In the genomic region with DNA sequence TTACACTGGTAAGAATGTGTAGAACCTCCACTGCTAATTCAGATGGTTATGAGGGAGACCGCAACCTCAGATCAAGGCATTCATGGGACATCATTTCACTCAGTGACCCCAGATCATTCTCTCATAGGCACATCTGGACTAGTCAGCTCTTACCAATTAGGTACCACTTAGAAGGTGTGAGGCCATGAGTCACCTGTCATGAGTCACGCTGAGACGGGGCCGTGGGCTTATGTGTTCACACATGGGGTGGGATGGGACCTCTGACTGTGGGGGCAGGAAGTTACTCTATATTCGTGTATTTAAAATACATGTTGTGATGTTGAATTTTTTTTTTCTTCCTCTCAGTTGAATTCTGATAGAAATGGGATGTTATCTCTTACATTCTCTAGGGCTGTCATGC, we compare ENCODE assay signal across 11 cellular contexts. TPM values are rescaled to one million over a fixed set of nuclear protein-coding genes. Genes with fewer than 3 reads are reported as not detected.
DNase-seq lines count a peak whose midpoint lies in the region; ATAC-seq and TF ChIP-seq lines count a peak whose summit lies in the region.
"Had no signal": no experiment of that assay in that cellular context is flagged by ENCODE, and none has a peak within 500 bp of the region (broad histone marks: within the 10 kb centered on the region; RNA-seq: fewer than 3 reads in every experiment).

No MANE protein-coding gene starts in this region.

- no peak overlapping the region for H2AFZ ChIP-seq in PC-9

- H4K20me1 ChIP-seq in PC-9 (ENCODE audit: insufficient read depth) = no peaks in the 10 kb centered on the region

- no peaks in the 10 kb centered on the region for H3K4me1 ChIP-seq in CD4-positive, CD25-positive, alpha-beta regulatory T cell (ENCODE audit: control insufficient read depth, insufficient read depth, low read length, poor library complexity, severe bottlenecking)
- H3K4me1 ChIP-seq in PC-9 (replicated peaks; ENCODE audit: insufficient read depth) = no peaks in the 10 kb centered on the region

- CTCF ChIA-PET in RWPE1 (lab: Yijun Ruan, JAX) = interaction anchor here (0.6 to 2.1 kb wide), 2 partner anchors 11 to 221 kb away, joined by 5 to 9 read pairs; no protein-coding TSS in a partner anchor
- CTCF ChIA-PET in PC-9 (lab: Charles Lee) = no interaction called here

- no peak overlapping the region for H3K4me2 ChIP-seq in PC-9

- POLR2A ChIA-PET in RWPE1 (lab: Yijun Ruan, JAX; ENCODE audit: low non-redundant PET) = no interaction called here
- POLR2A ChIA-PET in activated naive CD8-positive, alpha-beta T cell treated with anti-CD3 and anti-CD28 coated beads, Interleukin-2, amount 10 ng/mL, durations not matched to agents 7 days and 5 days (lab: Charles Lee) = no interaction called here
- POLR2A ChIA-PET in PC-9 (lab: Charles Lee; ENCODE audit: unreplicated experiment) = no interaction called here

- no peaks in the 10 kb centered on the region for H3F3A ChIP-seq in PC-9 (ENCODE audit: insufficient read depth, low read depth)

- peak in 1 of 3 donors; percentile 15 for DNase-seq in CD4-positive, CD25-positive, alpha-beta regulatory T cell
- DNase-seq in RWPE1 (ENCODE audit: low spot score) (peak; percentile 64), H4 (ENCODE audit: low spot score) (no peak), PC-9 (no peak), ureter (ENCODE audit: low spot score) (no peak)
- DNase-seq in activated naive CD8-positive, alpha-beta T cell treated with anti-CD3 and anti-CD28 coated beads, Interleukin-2, amount 10 ng/mL, durations not matched to agents 7 days and 5 days = no peak
- peak; percentile 38 to 43 for DNase-seq in stimulated activated CD4-positive, alpha-beta T cell treated with anti-CD3 and anti-CD28 coated beads, Interleukin-1b, Interleukin-23, amount 100 ng/mL, for 4 hours (ENCODE audit: low read depth in 2 of 2)
- DNase-seq: C1 segment of cervical spinal cord, NCI-H1694 treated with DMSO at 0.1 percent for 48 hours had no signal

- no peak overlapping the region for H3K4me3 ChIP-seq in CD4-positive, CD25-positive, alpha-beta regulatory T cell (ENCODE audit: low read depth, low read length)
- H3K4me3 ChIP-seq in PC-9 = no peak overlapping the region

- H3K79me2 ChIP-seq in PC-9 (ENCODE audit: low read depth) = no peaks in the 10 kb centered on the region

- BruUV-seq in PC-9 (replicated peaks; lab: Mats Ljungman, UMichigan) = no TSS peak

- no peaks in the 10 kb centered on the region for H3K9me2 ChIP-seq in PC-9 (ENCODE audit: insufficient read depth)

- no peaks in the 10 kb centered on the region for H3K27me3 ChIP-seq in CD4-positive, CD25-positive, alpha-beta regulatory T cell (ENCODE audit: control insufficient read depth, insufficient read depth, low read length)
- H3K27me3 ChIP-seq in PC-9 (ENCODE audit: insufficient read depth, low read depth) = peaks cover 61% of the 10 kb centered on the region

- H3K9me3 ChIP-seq in CD4-positive, CD25-positive, alpha-beta regulatory T cell (ENCODE audit: control insufficient read depth in 2 of 2, low read length in 2 of 2) = no peaks in the 10 kb centered on the region
- H3K9me3 ChIP-seq in PC-9 (ENCODE audit: insufficient read depth, low read depth) = no peaks in the 10 kb centered on the region

- H3K27me3 Mint-ChIP-seq in CD4-positive, CD25-positive, alpha-beta regulatory T cell = no peaks in the 10 kb centered on the region
- H3K27me3 Mint-ChIP-seq in activated naive CD8-positive, alpha-beta T cell treated with anti-CD3 and anti-CD28 coated beads, Interleukin-2, amount 10 ng/mL, durations not matched to agents 7 days and 5 days = peaks cover 2% of the 10 kb centered on the region

- ATAC-seq in CD4-positive, CD25-positive, alpha-beta regulatory T cell (ENCODE audit: low read depth in 2 of 2) = peak; percentile 67 to 81
- peak; percentile 49 for ATAC-seq in activated naive CD8-positive, alpha-beta T cell treated with anti-CD3 and anti-CD28 coated beads, Interleukin-2, amount 10 ng/mL, durations not matched to agents 7 days and 5 days (ENCODE audit: low read depth)
- no peak for ATAC-seq in HG02759 (IDR thresholded peaks at IDR 0.05; ENCODE audit: unreplicated experiment)

- H3K36me3 Mint-ChIP-seq in CD4-positive, CD25-positive, alpha-beta regulatory T cell = no peaks in the 10 kb centered on the region
- no peaks in the 10 kb centered on the region for H3K36me3 Mint-ChIP-seq in activated naive CD8-positive, alpha-beta T cell treated with anti-CD3 and anti-CD28 coated beads, Interleukin-2, amount 10 ng/mL, durations not matched to agents 7 days and 5 days

- no peak overlapping the region for H3K27ac Mint-ChIP-seq in CD4-positive, CD25-positive, alpha-beta regulatory T cell
- H3K27ac Mint-ChIP-seq in activated naive CD8-positive, alpha-beta T cell treated with anti-CD3 and anti-CD28 coated beads, Interleukin-2, amount 10 ng/mL, durations not matched to agents 7 days and 5 days = no peak overlapping the region

- no peaks in the 10 kb centered on the region for H3K36me3 ChIP-seq in CD4-positive, CD25-positive, alpha-beta regulatory T cell (ENCODE audit: control insufficient read depth, insufficient read depth, low read length)
- no peaks in the 10 kb centered on the region for H3K36me3 ChIP-seq in PC-9 (ENCODE audit: low read depth)

- TF ChIP-seq CTCF in RWPE1 (conservative IDR thresholded peaks at IDR 0.05; ENCODE audit: low read depth) (no peak), PC-9 (conservative IDR thresholded peaks at IDR 0.05) (no peak)

- no peaks in the 10 kb centered on the region for H3K4me1 Mint-ChIP-seq in CD4-positive, CD25-positive, alpha-beta regulatory T cell
- H3K4me1 Mint-ChIP-seq in activated naive CD8-positive, alpha-beta T cell treated with anti-CD3 and anti-CD28 coated beads, Interleukin-2, amount 10 ng/mL, durations not matched to agents 7 days and 5 days = peaks cover 3% of the 10 kb centered on the region

- intact Hi-C loops in PC-9 (cut with micrococcal nuclease; ENCODE audit: unreplicated experiment) = no loop called here

- no peak overlapping the region for H3K4me3 Mint-ChIP-seq in CD4-positive, CD25-positive, alpha-beta regulatory T cell
- H3K4me3 Mint-ChIP-seq in activated naive CD8-positive, alpha-beta T cell treated with anti-CD3 and anti-CD28 coated beads, Interleukin-2, amount 10 ng/mL, durations not matched to agents 7 days and 5 days = no peak overlapping the region

- H3K9me3 Mint-ChIP-seq in CD4-positive, CD25-positive, alpha-beta regulatory T cell = peaks cover 0 to 1% (median 0%) of the 10 kb centered on the region in 7 donors
- H3K9me3 Mint-ChIP-seq in activated naive CD8-positive, alpha-beta T cell treated with anti-CD3 and anti-CD28 coated beads, Interleukin-2, amount 10 ng/mL, durations not matched to agents 7 days and 5 days = no peaks in the 10 kb centered on the region

- no peak overlapping the region for H3K27ac ChIP-seq in CD4-positive, CD25-positive, alpha-beta regulatory T cell (ENCODE audit: insufficient read depth, low read length, poor library complexity, severe bottlenecking)
- no peak overlapping the region for H3K27ac ChIP-seq in RWPE1
- H3K27ac ChIP-seq in PC-9 = no peak overlapping the region
- H3K27ac ChIP-seq: epithelial cell of prostate had no signal

RNA-seq across cellular contexts. Expression of gene CCDC92, which starts 55.9 kb away (rescaled TPM):
- 19.5 TPM for total RNA-seq in CD4-positive, CD25-positive, alpha-beta regulatory T cell
- 10 to 100 TPM; 12.9 to 24.1 (median 19.2) TPM for polyA plus RNA-seq in CD4-positive, CD25-positive, alpha-beta regulatory T cell
- total RNA-seq in activated naive CD8-positive, alpha-beta T cell treated with anti-CD3 and anti-CD28 coated beads, Interleukin-2, amount 10 ng/mL, durations not matched to agents 7 days and 5 days = 10 to 100 TPM; 25.4 to 26.4 TPM
- 8.3 and 10.2 TPM in 2 replicates for total RNA-seq in H4 (2014; rRNA removed; shearing (Covaris generic))
- 24.8 and 28.0 TPM in 2 replicates for total RNA-seq in PC-9 (2021)
- total RNA-seq in ureter = 31.9 TPM

RNA-seq across cellular contexts. Expression of gene ZNF664, which starts 56.3 kb away (rescaled TPM):
- 24.5 TPM for total RNA-seq in CD4-positive, CD25-positive, alpha-beta regulatory T cell
- polyA plus RNA-seq in CD4-positive, CD25-positive, alpha-beta regulatory T cell = 10 to 100 TPM in 2 of 4 donors, 1 to 10 TPM in 2; 6.9 to 10.3 (median 9.5) TPM
- 10 to 100 TPM; 45.9 to 50.4 TPM for total RNA-seq in activated naive CD8-positive, alpha-beta T cell treated with anti-CD3 and anti-CD28 coated beads, Interleukin-2, amount 10 ng/mL, durations not matched to agents 7 days and 5 days
- total RNA-seq in H4 (2014; rRNA removed; shearing (Covaris generic)) = 41.6 and 48.6 TPM in 2 replicates
- total RNA-seq in PC-9 (2021) = 66.3 and 87.6 TPM in 2 replicates
- total RNA-seq in ureter = 90.5 TPM

Comparison
In these comparisons a context has a peak if more than half of its experiments do, and no peak if none do; other contexts are left out.
1. DNase-seq: peak in RWPE1 (single experiment) and stimulated activated CD4-positive, alpha-beta T cell treated with anti-CD3 and anti-CD28 coated beads, Interleukin-1b, Interleukin-23, amount 100 ng/mL, for 4 hours (2 of 2); none in activated naive CD8-positive, alpha-beta T cell treated with anti-CD3 and anti-CD28 coated beads, Interleukin-2, amount 10 ng/mL, durations not matched to agents 7 days and 5 days (single experiment), H4 (single experiment), PC-9 (0 of 2) and ureter (single experiment).